In the genomic region with DNA sequence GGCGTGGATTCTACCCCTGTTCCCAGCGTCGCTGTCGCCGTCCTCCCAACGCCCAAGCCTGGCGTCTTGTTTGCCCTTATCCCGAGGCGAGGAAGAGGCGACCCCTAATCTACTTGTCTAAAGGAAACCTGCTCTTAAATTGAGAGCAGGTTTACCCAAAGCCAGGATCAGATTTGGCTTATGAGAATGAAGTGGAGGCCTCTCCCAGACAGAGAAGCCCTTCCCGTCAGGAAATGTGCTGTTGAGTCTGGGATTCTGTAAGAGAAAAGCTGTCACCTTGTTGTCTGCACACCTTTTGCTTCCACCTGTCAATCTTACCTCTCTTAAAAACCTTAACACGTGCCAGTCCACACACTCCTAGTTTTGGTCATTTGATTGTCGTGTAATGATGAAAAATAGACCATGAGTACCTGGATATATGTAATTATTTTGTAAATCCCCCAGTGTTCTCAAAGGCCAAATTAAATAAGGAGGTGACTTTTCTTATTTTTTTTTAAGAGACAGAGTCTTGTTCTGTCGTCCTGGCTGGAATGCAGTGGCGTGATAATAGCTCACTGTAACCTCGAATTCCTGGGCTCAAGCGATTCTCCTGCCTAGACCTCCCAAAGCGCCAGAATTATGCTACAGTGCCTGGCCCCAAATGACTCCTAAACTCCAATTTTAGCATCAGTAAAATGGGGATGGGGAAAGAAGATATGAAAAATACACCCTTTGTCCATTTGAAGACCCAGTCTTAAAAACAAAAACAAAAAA, we compare ENCODE assay signal across 1 cellular context.
TF ChIP-seq lines count a peak whose summit lies in the region.

No MANE protein-coding gene starts in this region.

TF ChIP-seq in HepG2, 621 proteins besides CTCF, POLR2A, EP300 and RAD21:
- TF ChIP-seq ZNF296 (CRISPR knock-in tag; conservative IDR thresholded peaks at IDR 0.05), result no peak
- no peak for TF ChIP-seq TGIF2 (CRISPR knock-in tag; IDR thresholded peaks at IDR 0.05)
- TF ChIP-seq DPF2 (CRISPR knock-in tag; IDR thresholded peaks at IDR 0.05; ENCODE audit: borderline replicate concordance, low read depth), result no peak
- TF ChIP-seq NFKB2 (CRISPR knock-in tag; IDR thresholded peaks at IDR 0.05; ENCODE audit: borderline replicate concordance), result no peak
- no peak for TF ChIP-seq ZNF569 (CRISPR knock-in tag; IDR thresholded peaks at IDR 0.05; ENCODE audit: borderline replicate concordance)
- TF ChIP-seq ZNF556 (CRISPR knock-in tag; IDR thresholded peaks at IDR 0.05; ENCODE audit: borderline replicate concordance), result no peak
- TF ChIP-seq, protein P1, sequence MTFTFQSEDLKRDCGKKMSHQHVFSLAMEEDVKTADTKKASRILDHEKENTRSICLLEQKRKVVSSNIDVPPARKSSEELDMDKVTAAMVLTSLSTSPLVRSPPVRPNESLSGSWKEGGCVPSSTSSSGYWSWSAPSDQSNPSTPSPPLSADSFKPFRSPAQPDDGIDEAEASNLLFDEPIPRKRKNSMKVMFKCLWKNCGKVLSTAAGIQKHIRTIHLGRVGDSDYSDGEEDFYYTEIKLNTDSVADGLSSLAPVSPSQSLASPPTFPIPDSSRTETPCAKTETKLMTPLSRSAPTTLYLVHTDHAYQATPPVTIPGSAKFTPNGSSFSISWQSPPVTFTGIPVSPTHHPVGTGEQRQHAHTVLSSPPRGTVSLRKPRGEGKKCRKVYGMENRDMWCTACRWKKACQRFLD (CRISPR knock-in tag; IDR thresholded peaks at IDR 0.05; ENCODE audit: borderline replicate concordance), result no peak
- TF ChIP-seq ZNF75D (CRISPR knock-in tag; IDR thresholded peaks at IDR 0.05; ENCODE audit: borderline replicate concordance), result no peak
- TF ChIP-seq PHF8 (CRISPR knock-in tag; IDR thresholded peaks at IDR 0.05), result no peak
- no peak for TF ChIP-seq ATM (IDR thresholded peaks at IDR 0.05; ENCODE audit: borderline replicate concordance)
- no peak for TF ChIP-seq SIX1 (CRISPR knock-in tag; IDR thresholded peaks at IDR 0.05; ENCODE audit: borderline replicate concordance)
- no peak for TF ChIP-seq MIER2 (CRISPR knock-in tag; IDR thresholded peaks at IDR 0.05)
- TF ChIP-seq NPAS2 (CRISPR knock-in tag; IDR thresholded peaks at IDR 0.05; ENCODE audit: borderline replicate concordance), result no peak
